Comparison of ENCODE assay signal across 1 cellular context in the genomic region with DNA sequence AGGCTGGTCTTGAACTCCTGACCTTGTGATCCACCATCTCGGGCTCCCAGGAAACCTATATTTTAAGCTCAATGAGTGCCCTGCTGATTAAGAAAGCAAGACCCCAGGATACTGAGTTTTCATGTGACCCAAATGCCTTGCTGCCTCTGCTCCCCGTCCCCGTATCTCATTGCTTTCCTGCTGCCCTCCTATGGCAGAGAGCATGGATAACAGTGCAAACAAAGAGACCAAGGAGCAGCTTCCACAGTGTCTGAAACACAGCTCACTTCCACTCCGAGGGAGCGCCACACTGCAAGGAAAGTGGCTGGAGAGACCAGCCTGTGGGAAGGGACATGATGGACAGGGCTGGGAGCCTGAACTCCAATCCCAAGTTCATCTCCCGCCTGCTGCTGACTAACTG.
TF ChIP-seq lines count a peak whose summit lies in the region.

No MANE protein-coding gene starts in this region.

TF ChIP-seq in GM23338, 12 proteins besides CTCF, POLR2A, EP300 and RAD21:
- no peak for TF ChIP-seq REST (IDR thresholded peaks at IDR 0.05; ENCODE audit: unreplicated experiment)
- TF ChIP-seq CREB1 (CRISPR knock-in tag; IDR thresholded peaks at IDR 0.05; ENCODE audit: low read depth) = no peak
- TF ChIP-seq JUNB (IDR thresholded peaks at IDR 0.05; ENCODE audit: unreplicated experiment) = no peak
- TF ChIP-seq ETS1 (IDR thresholded peaks at IDR 0.05) = no peak
- TF ChIP-seq ZNF331 (CRISPR knock-in tag; IDR thresholded peaks at IDR 0.05; ENCODE audit: low read depth) = no peak
- TF ChIP-seq EZH2 (IDR thresholded peaks at IDR 0.05; ENCODE audit: low read depth, unreplicated experiment) = no peak
- no peak for TF ChIP-seq ZNF462 (CRISPR knock-in tag; IDR thresholded peaks at IDR 0.05)
- no peak for TF ChIP-seq ZNF114 (CRISPR knock-in tag; IDR thresholded peaks at IDR 0.05)
- TF ChIP-seq NANOG (IDR thresholded peaks at IDR 0.05; ENCODE audit: borderline replicate concordance) = no peak
